In genomic region chr15:72368895-72369294, GRCh38 we compare ENCODE assay signal across 20 cellular contexts. TPM values are rescaled to one million over a fixed set of nuclear protein-coding genes. Genes with fewer than 3 reads are reported as not detected.
A peak's percentile ranks its signal among the peaks of the same experiment; 100 is the strongest.
DNase-seq lines count a peak whose midpoint lies in the region; ATAC-seq and TF ChIP-seq lines count a peak whose summit lies in the region.
"Had no signal": no experiment of that assay in that cellular context is flagged by ENCODE, and none has a peak within 500 bp of the region (broad histone marks: within the 10 kb centered on the region; RNA-seq: fewer than 3 reads in every experiment).

No MANE protein-coding gene starts in this region.

- 16 to 44% methylated on average over 2 of the region's 2 CpGs for WGBS in lung, 2 donors

- H3K36me3 ChIP-seq in lung (ENCODE audit: control insufficient read depth in 2 of 2, insufficient read depth in 2 of 2, low read length in 2 of 2) (peaks cover 0 to 4% of the 10 kb centered on the region in 2 donors), tibial artery (peaks cover 0 to 31% (median 3%) of the 10 kb centered on the region in 3 donors)

- H3K4me1 ChIP-seq in lung (ENCODE audit: control insufficient read depth in 2 of 2, insufficient read depth in 2 of 2, low read length in 2 of 2) (peaks cover under 1 to 7% of the 10 kb centered on the region in 2 donors), tibial artery (peaks cover 0 to 19% (median 9%) of the 10 kb centered on the region in 4 donors)

- H3K4me3 Mint-ChIP-seq in dendritic cell treated with granulocyte-macrophage colony-stimulating factor and Interleukin-4, amounts not matched to agents 40 ng/mL and 50 ng/mL, for 4 days = peak overlapping the region; percentile 57
- H3K4me3 Mint-ChIP-seq: activated CD8-positive, alpha-beta T cell treated with anti-CD3 and anti-CD28 coated beads for 36 hours; CD8-positive, alpha-beta T cell had no signal

- peaks cover 71% of the 10 kb centered on the region for H3K4me1 Mint-ChIP-seq in dendritic cell treated with granulocyte-macrophage colony-stimulating factor and Interleukin-4, amounts not matched to agents 40 ng/mL and 50 ng/mL, for 4 days (ENCODE audit: low read depth)

- intact Hi-C loops in dendritic cell treated with granulocyte-macrophage colony-stimulating factor and Interleukin-4, amounts not matched to agents 40 ng/mL and 50 ng/mL, for 4 days (cut with micrococcal nuclease) = loop anchor here (2.0 kb wide), 1 partner anchor 106 kb away; the partner anchor contains the start of gene ARIH1
- intact Hi-C loops in tibial artery (cut with DNase I; ENCODE audit: low total_unique reads) = no loop called here

- H3K4me3 ChIP-seq in lung (no peak overlapping the region), tibial artery (no peak overlapping the region)
- H3K4me3 ChIP-seq: coronary artery had no signal

- H3K27ac ChIP-seq in lung (ENCODE audit: low read depth in 1 of 2, low read length in 1 of 2) (no peak overlapping the region), tibial artery (no peak overlapping the region)
- H3K27ac ChIP-seq: 22Rv1 had no signal

- DNase-seq in SIG-M5 treated with dmso at 0.1 percent for 504 hours (lab: John Stamatoyannopoulos, UW; ENCODE audit: unreplicated experiment) (peak; percentile 69), SIG-M5 (lab: John Stamatoyannopoulos, UW) (no peak), lung (ENCODE audit: low spot score) (peak; percentile 33), tibial artery (peak; percentile 66 to 68), HK-2 (ENCODE audit: unreplicated experiment) (no peak)
- DNase-seq in stimulated activated CD4-positive, alpha-beta T cell treated with anti-CD3 and anti-CD28 coated beads, Interleukin-12 subunit alpha, Interleukin-12 subunit beta, amount 100 ng/mL, for 4 hours = no peak
- DNase-seq: activated CD8-positive, alpha-beta T cell treated with anti-CD3 and anti-CD28 coated beads for 36 hours; CD8-positive, alpha-beta T cell; GOT3; KG1; NCI-H524; T-helper 9 cell had no signal

- H3K9me3 Mint-ChIP-seq in dendritic cell treated with granulocyte-macrophage colony-stimulating factor and Interleukin-4, amounts not matched to agents 40 ng/mL and 50 ng/mL, for 4 days = no peaks in the 10 kb centered on the region
- H3K9me3 Mint-ChIP-seq: activated CD8-positive, alpha-beta T cell treated with anti-CD3 and anti-CD28 coated beads for 36 hours; activated T-helper 2 cell treated with anti-CD3 and anti-CD28 coated beads, Interferon-gamma antibody, Interleukin-2, Interleukin-4, amounts not matched to agents 10 μg/mL and 5 μg/mL and 100 μg/mL, durations not matched to agents 14 hours and 24 hours and 36 hours; CD8-positive, alpha-beta T cell had no signal

- H3K27me3 ChIP-seq in lung (ENCODE audit: control insufficient read depth, insufficient read depth) = no peaks in the 10 kb centered on the region
- no peaks in the 10 kb centered on the region for H3K27me3 ChIP-seq in tibial artery

- H3K9me3 ChIP-seq in lung (ENCODE audit: control insufficient read depth in 2 of 2, insufficient read depth in 1 of 2, low read length in 1 of 2) (no peaks in the 10 kb centered on the region), tibial artery (no peaks in the 10 kb centered on the region)

- ATAC-seq in lung (ENCODE audit: insufficient read depth, low FRiP score) (no peak), HG02763 (IDR thresholded peaks at IDR 0.05; ENCODE audit: unreplicated experiment) (no peak)
- ATAC-seq: activated CD8-positive, alpha-beta T cell treated with anti-CD3 and anti-CD28 coated beads for 36 hours; CD8-positive, alpha-beta T cell had no signal

- TF ChIP-seq CTCF in lung (IDR thresholded peaks at IDR 0.05; ENCODE audit: control extremely low read depth, extremely low read depth) = no peak
- no peak for TF ChIP-seq CTCF in tibial artery (IDR thresholded peaks at IDR 0.05)

- peaks cover 45% of the 10 kb centered on the region for H3K36me3 Mint-ChIP-seq in dendritic cell treated with granulocyte-macrophage colony-stimulating factor and Interleukin-4, amounts not matched to agents 40 ng/mL and 50 ng/mL, for 4 days (ENCODE audit: low read depth)

- no peaks in the 10 kb centered on the region for H3K27me3 Mint-ChIP-seq in dendritic cell treated with granulocyte-macrophage colony-stimulating factor and Interleukin-4, amounts not matched to agents 40 ng/mL and 50 ng/mL, for 4 days
- H3K27me3 Mint-ChIP-seq: activated CD8-positive, alpha-beta T cell treated with anti-CD3 and anti-CD28 coated beads for 36 hours had no signal

- peak overlapping the region; percentile 62 for H3K27ac Mint-ChIP-seq in dendritic cell treated with granulocyte-macrophage colony-stimulating factor and Interleukin-4, amounts not matched to agents 40 ng/mL and 50 ng/mL, for 4 days
- H3K27ac Mint-ChIP-seq: activated CD8-positive, alpha-beta T cell treated with anti-CD3 and anti-CD28 coated beads for 36 hours; activated T-helper 2 cell treated with anti-CD3 and anti-CD28 coated beads, Interferon-gamma antibody, Interleukin-2, Interleukin-4, amounts not matched to agents 10 μg/mL and 5 μg/mL and 100 μg/mL, durations not matched to agents 14 hours and 24 hours and 36 hours; CD8-positive, alpha-beta T cell had no signal

RNA-seq across cellular contexts. Expression of gene HEXA, which starts 6.9 kb away (rescaled TPM):
- 100 to 1,000 TPM; 108 to 151 TPM for total RNA-seq in lung
- polyA plus RNA-seq in lung = 100 to 1,000 TPM; 114 to 156 TPM

RNA-seq across cellular contexts. Expression of gene TMEM202, which starts 29.2 kb away (rescaled TPM):
- total RNA-seq in lung = not detected
- polyA plus RNA-seq in lung = not detected
- total RNA-seq: activated CD8-positive, alpha-beta T cell treated with anti-CD3 and anti-CD28 coated beads for 36 hours; activated T-helper 2 cell treated with anti-CD3 and anti-CD28 coated beads, Interferon-gamma antibody, Interleukin-2, Interleukin-4, amounts not matched to agents 10 μg/mL and 5 μg/mL and 100 μg/mL, durations not matched to agents 14 hours and 24 hours and 36 hours; aorta; CD8-positive, alpha-beta T cell; mucosa of gallbladder; RPMI7951 had no signal
- polyA plus RNA-seq: aorta had no signal

RNA-seq across cellular contexts. Expression of gene CELF6, which starts 48.9 kb away (rescaled TPM):
- total RNA-seq in lung = 1 to 10 TPM; 2.1 to 3.4 TPM
- 1 to 10 TPM; 3.4 to 6.4 TPM for polyA plus RNA-seq in lung
- total RNA-seq: RPMI7951 had no signal

Comparison
In these comparisons a context has a peak if more than half of its experiments do, and no peak if none do; other contexts are left out.
1. DNase-seq: peak in SIG-M5 treated with dmso at 0.1 percent for 504 hours (single experiment), lung (single experiment) and tibial artery (2 of 2); none in SIG-M5 (single experiment), HK-2 (single experiment) and stimulated activated CD4-positive, alpha-beta T cell treated with anti-CD3 and anti-CD28 coated beads, Interleukin-12 subunit alpha, Interleukin-12 subunit beta, amount 100 ng/mL, for 4 hours (single experiment).